16 cellular contexts compared by ENCODE assay signal in the genomic region with DNA sequence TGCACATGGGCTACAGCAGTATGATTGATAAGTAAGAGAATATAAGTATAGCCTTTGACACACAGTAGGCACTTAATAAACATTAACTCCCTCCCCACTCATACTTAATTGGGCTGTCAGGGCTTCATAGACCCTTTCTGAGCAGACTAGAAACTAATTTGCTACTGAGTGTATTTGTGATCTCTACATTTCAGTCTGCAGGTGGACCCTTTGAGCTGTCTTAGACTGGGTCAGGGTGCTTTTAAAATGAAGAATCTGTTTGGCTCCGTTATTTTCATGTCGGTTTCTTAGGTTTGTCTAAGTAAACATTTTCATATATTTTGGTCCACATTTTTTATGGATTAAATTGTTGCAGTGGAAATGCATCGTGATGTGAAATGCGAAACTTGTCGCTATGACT. TPM values are rescaled to one million over a fixed set of nuclear protein-coding genes. Genes with fewer than 3 reads are reported as not detected.
DNase-seq lines count a peak whose midpoint lies in the region; ATAC-seq, FAIRE-seq and TF ChIP-seq lines count a peak whose summit lies in the region.
"Had no signal": no experiment of that assay in that cellular context is flagged by ENCODE, and none has a peak within 500 bp of the region (broad histone marks: within the 10 kb centered on the region; RNA-seq: fewer than 3 reads in every experiment).

No MANE protein-coding gene starts in this region.

- H3K4me1 Mint-ChIP-seq in T-helper 17 cell: no peaks in the 10 kb centered on the region
- no peaks in the 10 kb centered on the region for H3K4me1 Mint-ChIP-seq in natural killer cell treated with Interleukin-12 subunit alpha and Interleukin-12 subunit beta and Interleukin-15 and Interleukin-18, amount 100 ng/mL, for 72 hours (ENCODE audit: low read depth in 2 of 2)
- H3K4me1 Mint-ChIP-seq: naive thymus-derived CD8-positive, alpha-beta T cell had no signal

- ATAC-seq in T-helper 17 cell: no peak
- ATAC-seq in natural killer cell treated with Interleukin-12 subunit alpha and Interleukin-12 subunit beta and Interleukin-15 and Interleukin-18, amount 100 ng/mL, for 72 hours: no peak
- ATAC-seq: activated CD8-positive, alpha-beta T cell treated with anti-CD3 and anti-CD28 coated beads for 36 hours; left colon; naive thymus-derived CD8-positive, alpha-beta T cell had no signal

- no peak for FAIRE-seq in D721Med (lab: Jason Lieb, UNC)

- H3K36me3 ChIP-seq in ACC112 (ENCODE audit: insufficient read depth, low read length) (no peaks in the 10 kb centered on the region), osteoblast (ENCODE audit: insufficient read depth, low read length) (no peaks in the 10 kb centered on the region)

- H3K4me1 ChIP-seq in ACC112 (ENCODE audit: control insufficient read depth, insufficient read depth, low read length, unreplicated experiment) (peaks cover 13% of the 10 kb centered on the region), osteoblast (ENCODE audit: insufficient read depth, low read length) (no peaks in the 10 kb centered on the region)

- peaks cover 55% of the 10 kb centered on the region for H3K27me3 Mint-ChIP-seq in T-helper 17 cell
- H3K27me3 Mint-ChIP-seq in natural killer cell treated with Interleukin-12 subunit alpha and Interleukin-12 subunit beta and Interleukin-15 and Interleukin-18, amount 100 ng/mL, for 72 hours: peaks cover 10 to 31% of the 10 kb centered on the region in 2 donors

- H3K4me3 ChIP-seq in ACC112 (ENCODE audit: low read depth, low read length): no peak overlapping the region
- no peak overlapping the region for H3K4me3 ChIP-seq in fibroblast of pulmonary artery (replicated peaks; ENCODE audit: low read depth, low read length)
- no peak overlapping the region for H3K4me3 ChIP-seq in osteoblast (ENCODE audit: insufficient read depth, low read length)
- H3K4me3 ChIP-seq: skin epidermis had no signal

- H4K20me1 ChIP-seq in osteoblast (ENCODE audit: insufficient read depth, low read length): no peaks in the 10 kb centered on the region

- H3K27ac ChIP-seq in ACC112 (ENCODE audit: low read depth, low read length) (no peak overlapping the region), osteoblast (ENCODE audit: low read depth, low read length) (no peak overlapping the region)
- H3K27ac ChIP-seq: skin epidermis had no signal

- no peak overlapping the region for H3K4me2 ChIP-seq in osteoblast (ENCODE audit: insufficient read depth, low read length)

- no peak overlapping the region for H3K27ac Mint-ChIP-seq in T-helper 17 cell
- H3K27ac Mint-ChIP-seq in natural killer cell treated with Interleukin-12 subunit alpha and Interleukin-12 subunit beta and Interleukin-15 and Interleukin-18, amount 100 ng/mL, for 72 hours: no peak overlapping the region
- H3K27ac Mint-ChIP-seq: activated CD8-positive, alpha-beta T cell treated with anti-CD3 and anti-CD28 coated beads for 36 hours; CD4-positive, CD25-positive, alpha-beta regulatory T cell; naive thymus-derived CD8-positive, alpha-beta T cell had no signal

- peak; percentile 42 for TF ChIP-seq CTCF in D721Med (IDR thresholded peaks at IDR 0.05; ENCODE audit: insufficient read depth, missing control alignments)
- peak; percentile 47 for TF ChIP-seq CTCF in fibroblast of pulmonary artery (IDR thresholded peaks at IDR 0.05; ENCODE audit: low read length, missing control alignments)
- no peak for TF ChIP-seq CTCF in osteoblast (IDR thresholded peaks at IDR 0.05; ENCODE audit: extremely low read depth, low read depth, low read length)

- H3K27me3 ChIP-seq in ACC112 (ENCODE audit: insufficient read depth, low read length) (no peaks in the 10 kb centered on the region), osteoblast (ENCODE audit: insufficient read depth, low read length) (no peaks in the 10 kb centered on the region)

- peaks cover 7% of the 10 kb centered on the region for H3K9me3 Mint-ChIP-seq in natural killer cell treated with Interleukin-12 subunit alpha and Interleukin-12 subunit beta and Interleukin-15 and Interleukin-18, amount 100 ng/mL, for 72 hours

- H3K4me3 Mint-ChIP-seq in T-helper 17 cell: no peak overlapping the region
- H3K4me3 Mint-ChIP-seq in natural killer cell treated with Interleukin-12 subunit alpha and Interleukin-12 subunit beta and Interleukin-15 and Interleukin-18, amount 100 ng/mL, for 72 hours: no peak overlapping the region
- H3K4me3 Mint-ChIP-seq: activated CD8-positive, alpha-beta T cell treated with anti-CD3 and anti-CD28 coated beads for 36 hours; CD4-positive, CD25-positive, alpha-beta regulatory T cell; naive thymus-derived CD8-positive, alpha-beta T cell had no signal

- no peaks in the 10 kb centered on the region for H3K79me2 ChIP-seq in ACC112 (ENCODE audit: control insufficient read depth, insufficient read depth, low read length, unreplicated experiment)
- H3K79me2 ChIP-seq in osteoblast (ENCODE audit: insufficient read depth, low read length): no peaks in the 10 kb centered on the region

- peaks cover 3% of the 10 kb centered on the region for H3K36me3 Mint-ChIP-seq in T-helper 17 cell (ENCODE audit: low read depth)
- peaks cover 11% of the 10 kb centered on the region for H3K36me3 Mint-ChIP-seq in natural killer cell treated with Interleukin-12 subunit alpha and Interleukin-12 subunit beta and Interleukin-15 and Interleukin-18, amount 100 ng/mL, for 72 hours
- H3K36me3 Mint-ChIP-seq: CD4-positive, CD25-positive, alpha-beta regulatory T cell had no signal

- no peak for DNase-seq in D721Med (ENCODE audit: insufficient read length, low spot score)
- DNase-seq in NCI-H526 treated with DMSO at 0.1 percent for 48 hours (lab: John Stamatoyannopoulos, UW): peak; percentile 71
- peak; percentile 69 for DNase-seq in fibroblast of pulmonary artery (ENCODE audit: low read depth)
- DNase-seq in T-helper 17 cell: no peak
- DNase-seq in osteoblast (ENCODE audit: insufficient read length, low spot score, missing footprints): no peak
- DNase-seq in natural killer cell treated with Interleukin-12 subunit alpha and Interleukin-12 subunit beta and Interleukin-15 and Interleukin-18, amount 100 ng/mL, for 72 hours (ENCODE audit: low spot score): no peak
- no peak for DNase-seq in SKM-1 (lab: John Stamatoyannopoulos, UW; ENCODE audit: unreplicated experiment)
- DNase-seq: activated CD8-positive, alpha-beta T cell treated with anti-CD3 and anti-CD28 coated beads for 36 hours; activated gamma-delta T cell treated with Interleukin-2 at 50 U/mL for 16 hours; CD4-positive, CD25-positive, alpha-beta regulatory T cell; left colon; naive thymus-derived CD8-positive, alpha-beta T cell; NCI-H1105 treated with DMSO at 0.1 percent for 48 hours; substantia nigra had no signal

- H3K9me3 ChIP-seq in T-helper 17 cell (ENCODE audit: control insufficient read depth, low read length, poor library complexity, severe bottlenecking): peaks cover 6% of the 10 kb centered on the region
- no peaks in the 10 kb centered on the region for H3K9me3 ChIP-seq in osteoblast (ENCODE audit: low read depth, low read length)

- peak overlapping the region; percentile 39 for H2AFZ ChIP-seq in ACC112 (ENCODE audit: low read length, unreplicated experiment)
- no peak overlapping the region for H2AFZ ChIP-seq in osteoblast (ENCODE audit: low read length)

RNA-seq across cellular contexts. Expression of gene SELENOK, which starts 50.3 kb away (rescaled TPM):
- 100 to 1,000 TPM; 114 to 121 TPM for total RNA-seq in T-helper 17 cell
- total RNA-seq in osteoblast: 11.8 and 13.4 TPM in 2 replicates
- total RNA-seq in natural killer cell treated with Interleukin-12 subunit alpha and Interleukin-12 subunit beta and Interleukin-15 and Interleukin-18, amount 100 ng/mL, for 72 hours: 10 to 100 TPM; 37.2 to 72.9 TPM

RNA-seq across cellular contexts. Expression of gene ACTR8, which starts 60.0 kb away (rescaled TPM):
- total RNA-seq in T-helper 17 cell: 10 to 100 TPM; 15.7 to 21.2 TPM
- 35.1 and 48.9 TPM in 2 replicates for total RNA-seq in osteoblast
- 10 to 100 TPM; 41.0 to 43.3 TPM for total RNA-seq in natural killer cell treated with Interleukin-12 subunit alpha and Interleukin-12 subunit beta and Interleukin-15 and Interleukin-18, amount 100 ng/mL, for 72 hours

Comparison
In these comparisons a context has a peak if more than half of its experiments do, and no peak if none do; other contexts are left out.
1. DNase-seq: peak in NCI-H526 treated with DMSO at 0.1 percent for 48 hours (single experiment) and fibroblast of pulmonary artery (single experiment); none in D721Med (single experiment), T-helper 17 cell (0 of 3), osteoblast (single experiment), natural killer cell treated with Interleukin-12 subunit alpha and Interleukin-12 subunit beta and Interleukin-15 and Interleukin-18, amount 100 ng/mL, for 72 hours (single experiment) and SKM-1 (single experiment).